In genomic region chr19:49155005-49155826, GRCh38 we compare ENCODE assay signal across 1 cellular context.
TF ChIP-seq lines count a peak whose summit lies in the region.

Gene HRC, minus strand, starts transcription at chr19:49155396. Its CDS starts 159 bp downstream, at chr19:49155237.

TF ChIP-seq in HepG2, 621 proteins besides CTCF, POLR2A, EP300 and RAD21 (continued from another document and continues in another):
- TF ChIP-seq PATZ1 (CRISPR knock-in tag; IDR thresholded peaks at IDR 0.05) (peak; percentile 96), ZBTB44 (CRISPR knock-in tag; IDR thresholded peaks at IDR 0.05) (no peak), GATAD2A (CRISPR knock-in tag; IDR thresholded peaks at IDR 0.05) (peak; percentile 33; the same call in 1 of the 2 replicates), NR2C2 (CRISPR knock-in tag; IDR thresholded peaks at IDR 0.05; ENCODE audit: borderline replicate concordance) (peak; percentile 71), FOXK1 (CRISPR knock-in tag; IDR thresholded peaks at IDR 0.05; ENCODE audit: borderline replicate concordance, low read depth) (peak; percentile 79; the same call in 1 of the 2 replicates), ZNF446 (CRISPR knock-in tag; IDR thresholded peaks at IDR 0.05) (no peak), HOXA3 (CRISPR knock-in tag; IDR thresholded peaks at IDR 0.05) (0 out of 2 replicates have a peak, but pooled peaks have one; percentile 52), TFAP4 (IDR thresholded peaks at IDR 0.05; ENCODE audit: borderline replicate concordance, low read depth) (0 out of 2 replicates have a peak, but pooled peaks have one; percentile 16), SP4 (CRISPR knock-in tag; IDR thresholded peaks at IDR 0.05) (0 out of 2 replicates have a peak, but pooled peaks have one; percentile 30), ZNF264 (CRISPR knock-in tag; IDR thresholded peaks at IDR 0.05) (no peak), TRAFD1 (CRISPR knock-in tag; IDR thresholded peaks at IDR 0.05; ENCODE audit: borderline replicate concordance) (no peak), ZNF335 (CRISPR knock-in tag; IDR thresholded peaks at IDR 0.05) (peak; percentile 68; the same call in 1 of the 2 replicates), ETV5 (CRISPR knock-in tag; IDR thresholded peaks at IDR 0.05; ENCODE audit: borderline replicate concordance) (peak; percentile 54; the same call in 1 of the 2 replicates), DNMT1 (CRISPR knock-in tag; IDR thresholded peaks at IDR 0.05) (no peak), ZFX (CRISPR knock-in tag; IDR thresholded peaks at IDR 0.05; ENCODE audit: low read depth) (peak; percentile 69), ZNF687 (CRISPR knock-in tag; IDR thresholded peaks at IDR 0.05) (peak; percentile 76)
- TF ChIP-seq, protein P1, sequence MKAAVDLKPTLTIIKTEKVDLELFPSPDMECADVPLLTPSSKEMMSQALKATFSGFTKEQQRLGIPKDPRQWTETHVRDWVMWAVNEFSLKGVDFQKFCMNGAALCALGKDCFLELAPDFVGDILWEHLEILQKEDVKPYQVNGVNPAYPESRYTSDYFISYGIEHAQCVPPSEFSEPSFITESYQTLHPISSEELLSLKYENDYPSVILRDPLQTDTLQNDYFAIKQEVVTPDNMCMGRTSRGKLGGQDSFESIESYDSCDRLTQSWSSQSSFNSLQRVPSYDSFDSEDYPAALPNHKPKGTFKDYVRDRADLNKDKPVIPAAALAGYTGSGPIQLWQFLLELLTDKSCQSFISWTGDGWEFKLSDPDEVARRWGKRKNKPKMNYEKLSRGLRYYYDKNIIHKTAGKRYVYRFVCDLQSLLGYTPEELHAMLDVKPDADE (CRISPR knock-in tag; IDR thresholded peaks at IDR 0.05): no peak
- TF ChIP-seq, protein P2, sequence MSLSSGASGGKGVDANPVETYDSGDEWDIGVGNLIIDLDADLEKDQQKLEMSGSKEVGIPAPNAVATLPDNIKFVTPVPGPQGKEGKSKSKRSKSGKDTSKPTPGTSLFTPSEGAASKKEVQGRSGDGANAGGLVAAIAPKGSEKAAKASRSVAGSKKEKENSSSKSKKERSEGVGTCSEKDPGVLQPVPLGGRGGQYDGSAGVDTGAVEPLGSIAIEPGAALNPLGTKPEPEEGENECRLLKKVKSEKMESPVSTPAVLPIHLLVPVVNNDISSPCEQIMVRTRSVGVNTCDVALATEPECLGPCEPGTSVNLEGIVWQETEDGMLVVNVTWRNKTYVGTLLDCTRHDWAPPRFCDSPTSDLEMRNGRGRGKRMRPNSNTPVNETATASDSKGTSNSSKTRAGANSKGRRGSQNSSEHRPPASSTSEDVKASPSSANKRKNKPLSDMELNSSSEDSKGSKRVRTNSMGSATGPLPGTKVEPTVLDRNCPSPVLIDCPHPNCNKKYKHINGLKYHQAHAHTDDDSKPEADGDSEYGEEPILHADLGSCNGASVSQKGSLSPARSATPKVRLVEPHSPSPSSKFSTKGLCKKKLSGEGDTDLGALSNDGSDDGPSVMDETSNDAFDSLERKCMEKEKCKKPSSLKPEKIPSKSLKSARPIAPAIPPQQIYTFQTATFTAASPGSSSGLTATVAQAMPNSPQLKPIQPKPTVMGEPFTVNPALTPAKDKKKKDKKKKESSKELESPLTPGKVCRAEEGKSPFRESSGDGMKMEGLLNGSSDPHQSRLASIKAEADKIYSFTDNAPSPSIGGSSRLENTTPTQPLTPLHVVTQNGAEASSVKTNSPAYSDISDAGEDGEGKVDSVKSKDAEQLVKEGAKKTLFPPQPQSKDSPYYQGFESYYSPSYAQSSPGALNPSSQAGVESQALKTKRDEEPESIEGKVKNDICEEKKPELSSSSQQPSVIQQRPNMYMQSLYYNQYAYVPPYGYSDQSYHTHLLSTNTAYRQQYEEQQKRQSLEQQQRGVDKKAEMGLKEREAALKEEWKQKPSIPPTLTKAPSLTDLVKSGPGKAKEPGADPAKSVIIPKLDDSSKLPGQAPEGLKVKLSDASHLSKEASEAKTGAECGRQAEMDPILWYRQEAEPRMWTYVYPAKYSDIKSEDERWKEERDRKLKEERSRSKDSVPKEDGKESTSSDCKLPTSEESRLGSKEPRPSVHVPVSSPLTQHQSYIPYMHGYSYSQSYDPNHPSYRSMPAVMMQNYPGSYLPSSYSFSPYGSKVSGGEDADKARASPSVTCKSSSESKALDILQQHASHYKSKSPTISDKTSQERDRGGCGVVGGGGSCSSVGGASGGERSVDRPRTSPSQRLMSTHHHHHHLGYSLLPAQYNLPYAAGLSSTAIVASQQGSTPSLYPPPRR (CRISPR knock-in tag; IDR thresholded peaks at IDR 0.05; ENCODE audit: borderline replicate concordance): peak; percentile 26; the same call in 1 of the 2 replicates
- TF ChIP-seq, protein P3, sequence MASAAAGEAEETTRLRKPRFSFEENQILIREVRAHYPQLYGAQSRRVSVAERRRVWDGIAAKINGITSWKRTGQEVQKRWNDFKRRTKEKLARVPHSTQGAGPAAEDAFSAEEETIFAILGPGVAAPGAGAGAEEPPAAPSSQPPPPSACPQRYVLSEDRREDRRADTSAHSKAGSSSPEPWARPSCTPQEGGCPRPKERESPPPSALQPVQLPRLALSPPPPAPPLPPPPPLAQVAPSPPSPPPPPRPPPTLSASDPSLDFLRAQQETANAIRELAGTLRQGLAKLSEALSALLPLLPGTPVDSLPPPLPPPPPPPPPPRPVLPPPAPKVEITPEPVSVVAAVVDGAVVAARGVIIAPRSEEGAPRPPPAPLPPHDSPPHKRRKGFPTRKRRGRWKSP (CRISPR knock-in tag; IDR thresholded peaks at IDR 0.05): no peak
- TF ChIP-seq, protein P4, sequence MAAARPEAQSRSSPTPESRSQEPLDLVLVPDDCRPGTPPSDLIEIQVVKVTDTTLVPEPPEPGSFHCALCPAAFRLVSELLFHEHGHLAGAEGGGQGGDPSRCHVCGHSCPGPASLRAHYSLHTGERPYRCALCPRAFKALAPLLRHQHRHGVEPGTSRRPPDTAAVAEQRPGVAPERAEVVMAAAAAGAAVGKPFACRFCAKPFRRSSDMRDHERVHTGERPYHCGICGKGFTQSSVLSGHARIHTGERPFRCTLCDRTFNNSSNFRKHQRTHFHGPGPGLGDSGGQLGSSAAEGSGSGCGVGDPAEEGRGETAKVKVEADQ (CRISPR knock-in tag; IDR thresholded peaks at IDR 0.05; ENCODE audit: borderline replicate concordance): no peak
- TF ChIP-seq, protein P5, sequence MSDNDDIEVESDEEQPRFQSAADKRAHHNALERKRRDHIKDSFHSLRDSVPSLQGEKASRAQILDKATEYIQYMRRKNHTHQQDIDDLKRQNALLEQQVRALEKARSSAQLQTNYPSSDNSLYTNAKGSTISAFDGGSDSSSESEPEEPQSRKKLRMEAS (IDR thresholded peaks at IDR 0.05): peak; percentile 65
- TF ChIP-seq, protein P6, sequence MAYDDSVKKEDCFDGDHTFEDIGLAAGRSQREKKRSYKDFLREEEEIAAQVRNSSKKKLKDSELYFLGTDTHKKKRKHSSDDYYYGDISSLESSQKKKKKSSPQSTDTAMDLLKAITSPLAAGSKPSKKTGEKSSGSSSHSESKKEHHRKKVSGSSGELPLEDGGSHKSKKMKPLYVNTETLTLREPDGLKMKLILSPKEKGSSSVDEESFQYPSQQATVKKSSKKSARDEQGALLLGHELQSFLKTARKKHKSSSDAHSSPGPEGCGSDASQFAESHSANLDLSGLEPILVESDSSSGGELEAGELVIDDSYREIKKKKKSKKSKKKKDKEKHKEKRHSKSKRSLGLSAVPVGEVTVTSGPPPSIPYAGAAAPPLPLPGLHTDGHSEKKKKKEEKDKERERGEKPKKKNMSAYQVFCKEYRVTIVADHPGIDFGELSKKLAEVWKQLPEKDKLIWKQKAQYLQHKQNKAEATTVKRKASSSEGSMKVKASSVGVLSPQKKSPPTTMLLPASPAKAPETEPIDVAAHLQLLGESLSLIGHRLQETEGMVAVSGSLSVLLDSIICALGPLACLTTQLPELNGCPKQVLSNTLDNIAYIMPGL (CRISPR knock-in tag; IDR thresholded peaks at IDR 0.05; ENCODE audit: borderline replicate concordance in 1 of 2, low read depth in 1 of 2): 0 out of 4 replicates have a peak, but pooled peaks of 1 of the 2 experiments have one; percentile 24
